Comparison of ENCODE assay signal across 1 cellular context in genomic region chr17:17255689-17256088, GRCh38.
TF ChIP-seq lines count a peak whose summit lies in the region.

No MANE protein-coding gene starts in this region.

TF ChIP-seq in HEK293, 187 proteins besides CTCF, POLR2A, EP300 and RAD21 (continued from another document):
- TF ChIP-seq ZNF18 (tag by site-specific recombination; IDR thresholded peaks at IDR 0.05) = 0 out of 2 replicates have a peak, but pooled peaks have one; percentile 18
- TF ChIP-seq ZNF292 (tag by site-specific recombination; IDR thresholded peaks at IDR 0.05; ENCODE audit: borderline replicate concordance, low read depth) = peak; percentile 31; the same call in 1 of the 2 replicates
- peak; percentile 38; the same call in 1 of the 2 replicates for TF ChIP-seq ZNF654 (tag by site-specific recombination; IDR thresholded peaks at IDR 0.05; ENCODE audit: low read depth)
- peak; percentile 71; the same call in 1 of the 2 replicates for TF ChIP-seq ZNF560 (tag by site-specific recombination; IDR thresholded peaks at IDR 0.05; ENCODE audit: borderline replicate concordance)
- peak; percentile 41; the same call in 1 of the 2 replicates for TF ChIP-seq ZNF629 (tag by site-specific recombination; IDR thresholded peaks at IDR 0.05)
- TF ChIP-seq ZNF266 (tag by site-specific recombination; IDR thresholded peaks at IDR 0.05; ENCODE audit: low read depth) = peak; percentile 85
- TF ChIP-seq ZNF558 (tag by site-specific recombination; IDR thresholded peaks at IDR 0.05) = peak; percentile 75
- TF ChIP-seq ZNF394 (tag by site-specific recombination; IDR thresholded peaks at IDR 0.05; ENCODE audit: borderline replicate concordance) = peak; percentile 91
- TF ChIP-seq, protein P1, sequence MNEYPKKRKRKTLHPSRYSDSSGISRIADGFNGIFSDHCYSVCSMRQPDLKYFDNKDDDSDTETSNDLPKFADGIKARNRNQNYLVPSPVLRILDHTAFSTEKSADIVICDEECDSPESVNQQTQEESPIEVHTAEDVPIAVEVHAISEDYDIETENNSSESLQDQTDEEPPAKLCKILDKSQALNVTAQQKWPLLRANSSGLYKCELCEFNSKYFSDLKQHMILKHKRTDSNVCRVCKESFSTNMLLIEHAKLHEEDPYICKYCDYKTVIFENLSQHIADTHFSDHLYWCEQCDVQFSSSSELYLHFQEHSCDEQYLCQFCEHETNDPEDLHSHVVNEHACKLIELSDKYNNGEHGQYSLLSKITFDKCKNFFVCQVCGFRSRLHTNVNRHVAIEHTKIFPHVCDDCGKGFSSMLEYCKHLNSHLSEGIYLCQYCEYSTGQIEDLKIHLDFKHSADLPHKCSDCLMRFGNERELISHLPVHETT (tag by site-specific recombination; IDR thresholded peaks at IDR 0.05) = 0 out of 2 replicates have a peak, but pooled peaks have one; percentile 54
- peak; percentile 80 for TF ChIP-seq ZNF623 (tag by site-specific recombination; IDR thresholded peaks at IDR 0.05)
- peak; percentile 52; the same call in 1 of the 2 replicates for TF ChIP-seq REST (tag by site-specific recombination; IDR thresholded peaks at IDR 0.05)
- TF ChIP-seq ZNF202 (tag by site-specific recombination; IDR thresholded peaks at IDR 0.05; ENCODE audit: borderline replicate concordance) = peak; percentile 89
- 0 out of 2 replicates have a peak, but pooled peaks have one; percentile 30 for TF ChIP-seq OVOL3 (tag by site-specific recombination; IDR thresholded peaks at IDR 0.05)
- TF ChIP-seq, protein P2, sequence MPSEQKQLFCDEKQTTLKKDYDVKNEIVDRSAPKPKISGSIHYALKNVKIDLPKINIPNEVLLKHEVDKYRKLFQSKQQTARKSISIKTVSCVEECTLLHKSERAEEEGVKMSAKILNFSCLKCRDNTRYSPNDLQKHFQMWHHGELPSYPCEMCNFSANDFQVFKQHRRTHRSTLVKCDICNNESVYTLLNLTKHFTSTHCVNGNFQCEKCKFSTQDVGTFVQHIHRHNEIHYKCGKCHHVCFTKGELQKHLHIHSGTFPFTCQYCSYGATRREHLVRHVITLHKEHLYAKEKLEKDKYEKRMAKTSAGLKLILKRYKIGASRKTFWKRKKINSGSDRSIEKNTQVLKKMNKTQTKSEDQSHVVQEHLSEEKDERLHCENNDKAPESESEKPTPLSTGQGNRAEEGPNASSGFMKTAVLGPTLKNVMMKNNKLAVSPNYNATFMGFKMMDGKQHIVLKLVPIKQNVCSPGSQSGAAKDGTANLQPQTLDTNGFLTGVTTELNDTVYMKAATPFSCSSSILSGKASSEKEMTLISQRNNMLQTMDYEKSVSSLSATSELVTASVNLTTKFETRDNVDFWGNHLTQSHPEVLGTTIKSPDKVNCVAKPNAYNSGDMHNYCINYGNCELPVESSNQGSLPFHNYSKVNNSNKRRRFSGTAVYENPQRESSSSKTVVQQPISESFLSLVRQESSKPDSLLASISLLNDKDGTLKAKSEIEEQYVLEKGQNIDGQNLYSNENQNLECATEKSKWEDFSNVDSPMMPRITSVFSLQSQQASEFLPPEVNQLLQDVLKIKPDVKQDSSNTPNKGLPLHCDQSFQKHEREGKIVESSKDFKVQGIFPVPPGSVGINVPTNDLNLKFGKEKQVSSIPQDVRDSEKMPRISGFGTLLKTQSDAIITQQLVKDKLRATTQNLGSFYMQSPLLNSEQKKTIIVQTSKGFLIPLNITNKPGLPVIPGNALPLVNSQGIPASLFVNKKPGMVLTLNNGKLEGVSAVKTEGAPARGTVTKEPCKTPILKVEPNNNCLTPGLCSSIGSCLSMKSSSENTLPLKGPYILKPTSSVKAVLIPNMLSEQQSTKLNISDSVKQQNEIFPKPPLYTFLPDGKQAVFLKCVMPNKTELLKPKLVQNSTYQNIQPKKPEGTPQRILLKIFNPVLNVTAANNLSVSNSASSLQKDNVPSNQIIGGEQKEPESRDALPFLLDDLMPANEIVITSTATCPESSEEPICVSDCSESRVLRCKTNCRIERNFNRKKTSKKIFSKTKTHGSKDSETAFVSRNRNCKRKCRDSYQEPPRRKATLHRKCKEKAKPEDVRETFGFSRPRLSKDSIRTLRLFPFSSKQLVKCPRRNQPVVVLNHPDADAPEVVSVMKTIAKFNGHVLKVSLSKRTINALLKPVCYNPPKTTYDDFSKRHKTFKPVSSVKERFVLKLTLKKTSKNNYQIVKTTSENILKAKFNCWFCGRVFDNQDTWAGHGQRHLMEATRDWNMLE (tag by site-specific recombination; conservative IDR thresholded peaks at IDR 0.05; ENCODE audit: low read depth) = peak; percentile 90
- peak; percentile 77 for TF ChIP-seq ZNF426 (tag by site-specific recombination; IDR thresholded peaks at IDR 0.05)
- TF ChIP-seq, protein P3, sequence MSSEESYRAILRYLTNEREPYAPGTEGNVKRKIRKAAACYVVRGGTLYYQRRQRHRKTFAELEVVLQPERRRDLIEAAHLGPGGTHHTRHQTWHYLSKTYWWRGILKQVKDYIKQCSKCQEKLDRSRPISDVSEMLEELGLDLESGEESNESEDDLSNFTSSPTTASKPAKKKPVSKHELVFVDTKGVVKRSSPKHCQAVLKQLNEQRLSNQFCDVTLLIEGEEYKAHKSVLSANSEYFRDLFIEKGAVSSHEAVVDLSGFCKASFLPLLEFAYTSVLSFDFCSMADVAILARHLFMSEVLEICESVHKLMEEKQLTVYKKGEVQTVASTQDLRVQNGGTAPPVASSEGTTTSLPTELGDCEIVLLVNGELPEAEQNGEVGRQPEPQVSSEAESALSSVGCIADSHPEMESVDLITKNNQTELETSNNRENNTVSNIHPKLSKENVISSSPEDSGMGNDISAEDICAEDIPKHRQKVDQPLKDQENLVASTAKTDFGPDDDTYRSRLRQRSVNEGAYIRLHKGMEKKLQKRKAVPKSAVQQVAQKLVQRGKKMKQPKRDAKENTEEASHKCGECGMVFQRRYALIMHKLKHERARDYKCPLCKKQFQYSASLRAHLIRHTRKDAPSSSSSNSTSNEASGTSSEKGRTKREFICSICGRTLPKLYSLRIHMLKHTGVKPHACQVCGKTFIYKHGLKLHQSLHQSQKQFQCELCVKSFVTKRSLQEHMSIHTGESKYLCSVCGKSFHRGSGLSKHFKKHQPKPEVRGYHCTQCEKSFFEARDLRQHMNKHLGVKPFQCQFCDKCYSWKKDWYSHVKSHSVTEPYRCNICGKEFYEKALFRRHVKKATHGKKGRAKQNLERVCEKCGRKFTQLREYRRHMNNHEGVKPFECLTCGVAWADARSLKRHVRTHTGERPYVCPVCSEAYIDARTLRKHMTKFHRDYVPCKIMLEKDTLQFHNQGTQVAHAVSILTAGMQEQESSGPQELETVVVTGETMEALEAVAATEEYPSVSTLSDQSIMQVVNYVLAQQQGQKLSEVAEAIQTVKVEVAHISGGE (tag by site-specific recombination; conservative IDR thresholded peaks at IDR 0.05; ENCODE audit: low read depth) = peak; percentile 75
- TF ChIP-seq, protein P4, sequence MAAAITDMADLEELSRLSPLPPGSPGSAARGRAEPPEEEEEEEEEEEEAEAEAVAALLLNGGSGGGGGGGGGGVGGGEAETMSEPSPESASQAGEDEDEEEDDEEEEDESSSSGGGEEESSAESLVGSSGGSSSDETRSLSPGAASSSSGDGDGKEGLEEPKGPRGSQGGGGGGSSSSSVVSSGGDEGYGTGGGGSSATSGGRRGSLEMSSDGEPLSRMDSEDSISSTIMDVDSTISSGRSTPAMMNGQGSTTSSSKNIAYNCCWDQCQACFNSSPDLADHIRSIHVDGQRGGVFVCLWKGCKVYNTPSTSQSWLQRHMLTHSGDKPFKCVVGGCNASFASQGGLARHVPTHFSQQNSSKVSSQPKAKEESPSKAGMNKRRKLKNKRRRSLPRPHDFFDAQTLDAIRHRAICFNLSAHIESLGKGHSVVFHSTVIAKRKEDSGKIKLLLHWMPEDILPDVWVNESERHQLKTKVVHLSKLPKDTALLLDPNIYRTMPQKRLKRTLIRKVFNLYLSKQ (tag by site-specific recombination; IDR thresholded peaks at IDR 0.05; ENCODE audit: borderline replicate concordance) = 0 out of 2 replicates have a peak, but pooled peaks have one; percentile 34
- peak; percentile 72 for TF ChIP-seq ZBTB8A (tag by site-specific recombination; IDR thresholded peaks at IDR 0.05)
